12 cellular contexts compared by ENCODE assay signal in the genomic region with DNA sequence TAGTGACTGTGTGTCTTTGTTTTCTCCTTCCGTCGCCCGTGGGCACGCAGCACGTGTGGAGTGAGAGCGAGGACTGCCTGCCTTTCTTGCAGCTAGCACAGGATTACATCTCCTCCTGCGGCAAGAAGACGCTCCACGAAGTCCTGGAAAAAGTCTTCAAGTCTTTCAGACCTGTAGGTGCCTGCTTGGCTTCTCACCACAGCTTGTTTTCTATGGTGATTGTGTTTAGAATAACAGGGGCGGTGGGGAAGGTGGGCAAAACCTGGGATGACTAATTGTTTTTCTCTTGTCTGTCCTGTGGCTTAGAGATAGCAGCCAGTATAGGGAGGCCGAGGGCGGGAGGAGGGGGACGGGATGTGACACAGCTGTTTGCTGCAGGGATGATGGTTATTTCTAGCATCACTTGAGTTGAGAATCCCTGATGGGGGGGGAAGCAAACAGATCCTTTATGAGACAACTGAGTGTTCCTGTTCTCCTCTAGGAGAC. TPM values are rescaled to one million over a fixed set of nuclear protein-coding genes. Genes with fewer than 3 reads are reported as not detected.
DNase-seq lines count a peak whose midpoint lies in the region; ATAC-seq and TF ChIP-seq lines count a peak whose summit lies in the region.
"Had no signal": no experiment of that assay in that cellular context is flagged by ENCODE, and none has a peak within 500 bp of the region (broad histone marks: within the 10 kb centered on the region; RNA-seq: fewer than 3 reads in every experiment).

No MANE protein-coding gene starts in this region.

- TF ChIP-seq CTCF in breast epithelium (IDR thresholded peaks at IDR 0.05) = no peak

- in situ Hi-C loops in G401 (cut with HindIII; ENCODE audit: low sequenced_read_pairs) = no loop called here

- peak overlapping the region; percentile 29; the same call in 1 of the 2 replicates for H3K4me3 ChIP-seq in Karpas-422 (ENCODE audit: low read length)
- H3K4me3 ChIP-seq in breast epithelium = no peak overlapping the region

- no peak overlapping the region for H3K27ac Mint-ChIP-seq in activated T-helper 17 cell treated with anti-CD3 and anti-CD28 coated beads, Interleukin-2, amount 50 U/mL, for 72 hours
- H3K27ac Mint-ChIP-seq: dendritic cell treated with granulocyte-macrophage colony-stimulating factor and Interleukin-4, amounts not matched to agents 40 ng/mL and 50 ng/mL, for 4 days had no signal

- H3K4me3 Mint-ChIP-seq in activated T-helper 17 cell treated with anti-CD3 and anti-CD28 coated beads, Interleukin-2, amount 50 U/mL, for 72 hours = no peak overlapping the region
- H3K4me3 Mint-ChIP-seq: dendritic cell treated with granulocyte-macrophage colony-stimulating factor and Interleukin-4, amounts not matched to agents 40 ng/mL and 50 ng/mL, for 4 days had no signal

- H3K9me3 ChIP-seq in Karpas-422 (ENCODE audit: low read length) (no peaks in the 10 kb centered on the region), breast epithelium (no peaks in the 10 kb centered on the region)

- H3K36me3 Mint-ChIP-seq in activated T-helper 17 cell treated with anti-CD3 and anti-CD28 coated beads, Interleukin-2, amount 50 U/mL, for 72 hours (ENCODE audit: low read depth) = no peaks in the 10 kb centered on the region

- no peak overlapping the region for H2AFZ ChIP-seq in Karpas-422 (ENCODE audit: low read length)

- no peaks in the 10 kb centered on the region for H3K27me3 Mint-ChIP-seq in activated T-helper 17 cell treated with anti-CD3 and anti-CD28 coated beads, Interleukin-2, amount 50 U/mL, for 72 hours
- H3K27me3 Mint-ChIP-seq: dendritic cell treated with granulocyte-macrophage colony-stimulating factor and Interleukin-4, amounts not matched to agents 40 ng/mL and 50 ng/mL, for 4 days had no signal

- H3K9ac ChIP-seq in Karpas-422 (ENCODE audit: low read length) = peak overlapping the region; percentile 51

- H3K4me1 ChIP-seq in Karpas-422 (ENCODE audit: low read length) (peaks cover 80% of the 10 kb centered on the region), breast epithelium (peaks cover 0 to 12% of the 10 kb centered on the region in 2 donors)

- peak; percentile 47 for DNase-seq in GDM1 (lab: John Stamatoyannopoulos, UW)
- DNase-seq in Karpas-422 = no peak
- peak; percentile 71 for DNase-seq in left kidney (ENCODE audit: low read depth, low spot score)
- DNase-seq in stimulated activated CD4-positive, alpha-beta T cell treated with anti-CD3 and anti-CD28 coated beads, Interleukin-15, amount 100 ng/mL, for 24 hours = no peak
- no peak for DNase-seq in breast epithelium (ENCODE audit: low spot score in 2 of 2)
- DNase-seq in GF-D8 (lab: John Stamatoyannopoulos, UW) = no peak
- no peak for DNase-seq in G401 (ENCODE audit: low spot score)
- DNase-seq: activated naive CD4-positive, alpha-beta T cell treated with anti-CD3 and anti-CD28 coated beads, Interleukin-2, amount 50 U/mL, for 16 hours; hippocampal formation; NCI-H1048 had no signal

- H3K27me3 ChIP-seq in Karpas-422 (ENCODE audit: low read length) = no peaks in the 10 kb centered on the region
- H3K27me3 ChIP-seq in breast epithelium = no peaks in the 10 kb centered on the region

- H3K9me3 Mint-ChIP-seq in activated T-helper 17 cell treated with anti-CD3 and anti-CD28 coated beads, Interleukin-2, amount 50 U/mL, for 72 hours = no peaks in the 10 kb centered on the region
- H3K9me3 Mint-ChIP-seq: dendritic cell treated with granulocyte-macrophage colony-stimulating factor and Interleukin-4, amounts not matched to agents 40 ng/mL and 50 ng/mL, for 4 days had no signal

- peak; percentile 31 for ATAC-seq in activated T-helper 17 cell treated with anti-CD3 and anti-CD28 coated beads, Interleukin-2, amount 50 U/mL, for 72 hours (replicated peaks)

- H4K20me1 ChIP-seq in Karpas-422 (ENCODE audit: insufficient read depth, low read depth, low read length) = no peaks in the 10 kb centered on the region

- H3K4me1 Mint-ChIP-seq in activated T-helper 17 cell treated with anti-CD3 and anti-CD28 coated beads, Interleukin-2, amount 50 U/mL, for 72 hours = no peaks in the 10 kb centered on the region

- H3K36me3 ChIP-seq in Karpas-422 (ENCODE audit: insufficient read depth, low read length) (peaks cover 22% of the 10 kb centered on the region), breast epithelium (no peaks in the 10 kb centered on the region)

- H3K9me2 ChIP-seq in Karpas-422 (replicated peaks; ENCODE audit: insufficient read depth, low read length) = no peaks in the 10 kb centered on the region

- peak overlapping the region; percentile 57 for H3K4me2 ChIP-seq in Karpas-422 (ENCODE audit: low read depth, low read length, poor library complexity, severe bottlenecking)

- H3K79me2 ChIP-seq in Karpas-422 (ENCODE audit: low read length) = peaks cover 100% of the 10 kb centered on the region

- peak overlapping the region; percentile 72 for H3K27ac ChIP-seq in Karpas-422 (ENCODE audit: low read length)
- no peak overlapping the region for H3K27ac ChIP-seq in breast epithelium

- no peak for TF ChIP-seq POLR2A in breast epithelium (IDR thresholded peaks at IDR 0.05)

- intact Hi-C loops in breast epithelium (cut with DNase I; ENCODE audit: low total_unique reads) = no loop called here

RNA-seq across cellular contexts. Expression of gene MTURN, which starts 11.4 kb away (rescaled TPM):
- total RNA-seq in Karpas-422 (2014; rRNA removed; shearing (Covaris generic); ENCODE audit: low replicate concordance) = 80.2 and 89.4 TPM in 2 replicates
- total RNA-seq in activated T-helper 17 cell treated with anti-CD3 and anti-CD28 coated beads, Interleukin-2, amount 50 U/mL, for 72 hours = 1 to 10 TPM; 4.0 to 6.4 TPM
- 100 to 1,000 TPM in 1 of 3 donors, 10 to 100 TPM in 2; 56.0 to 199 (median 62.5) TPM for total RNA-seq in breast epithelium
- 8.5 and 9.1 TPM in 2 replicates for total RNA-seq in G401 (2014; rRNA removed; shearing (Covaris generic))

Comparison
In these comparisons a context has a peak if more than half of its experiments do, and no peak if none do; other contexts are left out.
1. DNase-seq: peak in GDM1 (single experiment) and left kidney (single experiment); none in Karpas-422 (single experiment), stimulated activated CD4-positive, alpha-beta T cell treated with anti-CD3 and anti-CD28 coated beads, Interleukin-15, amount 100 ng/mL, for 24 hours (single experiment), breast epithelium (0 of 2), GF-D8 (single experiment) and G401 (single experiment).